ENCODE assay signal across 14 cellular contexts in the genomic region with DNA sequence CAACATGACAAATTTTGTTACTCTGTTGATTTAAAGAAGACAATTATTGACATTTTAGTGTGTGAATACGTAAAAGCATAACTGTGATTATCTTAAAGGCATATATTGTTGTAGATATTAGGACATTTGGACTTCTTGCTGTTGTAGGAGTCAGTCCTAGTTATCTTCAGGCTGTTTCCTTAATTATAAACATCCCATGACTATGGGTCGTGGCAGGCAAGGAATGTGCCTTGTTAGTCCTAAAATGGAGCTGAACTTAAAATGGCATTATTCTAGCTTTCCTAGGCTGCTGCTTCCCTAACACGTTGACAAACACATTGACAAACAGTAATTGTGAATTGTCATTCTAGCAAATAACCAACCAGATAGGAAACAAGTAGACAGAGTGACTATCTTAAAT. TPM values are rescaled to one million over a fixed set of nuclear protein-coding genes. Genes with fewer than 3 reads are reported as not detected.
A peak's percentile ranks its signal among the peaks of the same experiment; 100 is the strongest.
DNase-seq lines count a peak whose midpoint lies in the region; ATAC-seq and TF ChIP-seq lines count a peak whose summit lies in the region.
"Had no signal": no experiment of that assay in that cellular context is flagged by ENCODE, and none has a peak within 500 bp of the region (broad histone marks: within the 10 kb centered on the region; RNA-seq: fewer than 3 reads in every experiment).

No MANE protein-coding gene starts in this region.

- DNase-seq in CD4-positive, alpha-beta memory T cell = no peak
- DNase-seq in IMR-90 (peak; percentile 64), G401 (ENCODE audit: low spot score) (no peak), NOMO-1 treated with dmso at 0.1 percent for 144 hours (lab: John Stamatoyannopoulos, UW; ENCODE audit: unreplicated experiment) (no peak), DMS79 treated with DMSO at 0.1 percent for 48 hours (lab: John Stamatoyannopoulos, UW) (no peak)
- DNase-seq in activated naive CD8-positive, alpha-beta T cell treated with anti-CD3 and anti-CD28 coated beads, Interleukin-2, amount 50 U/mL, for 24 hours = no peak
- DNase-seq in naive thymus-derived CD8-positive, alpha-beta T cell = no peak
- DNase-seq: heart left ventricle, left ventricle myocardium inferior, NCI-H1417 treated with DMSO at 0.1 percent for 48 hours, NCI-H526 treated with DMSO at 0.1 percent for 48 hours had no signal

- dilution Hi-C loops in IMR-90 (cut with HindIII; ENCODE audit: low sequenced_read_pairs, unreplicated experiment) = no loop called here

- no peak overlapping the region for H4K5ac ChIP-seq in IMR-90 (ENCODE audit: low read depth, low read length)

- no TSS peak for BruUV-seq in IMR-90 (replicated peaks; lab: Mats Ljungman, UMichigan)

- H3K9me3 Mint-ChIP-seq in CD4-positive, alpha-beta memory T cell = peaks cover 0 to 17% (median 0%) of the 10 kb centered on the region in 8 donors
- no peaks in the 10 kb centered on the region for H3K9me3 Mint-ChIP-seq in activated naive CD8-positive, alpha-beta T cell treated with anti-CD3 and anti-CD28 coated beads, Interleukin-2, amount 50 U/mL, for 24 hours
- peaks cover 0 to 7% (median 0%) of the 10 kb centered on the region in 9 donors for H3K9me3 Mint-ChIP-seq in naive thymus-derived CD8-positive, alpha-beta T cell

- CTCF ChIA-PET in CD4-positive, alpha-beta memory T cell (lab: Charles Lee; ENCODE audit: partially characterized antibody) = interaction anchor here (0.7 to 3.9 kb wide), 7 partner anchors 9 to 497 kb away, joined by 3 to 35 read pairs (median 6); partner anchors contain the start of genes CD247, CREG1 and POU2F1
- CTCF ChIA-PET in IMR-90 (lab: Yijun Ruan, JAX) = interaction anchor here (1.4 to 1.6 kb wide), 2 partner anchors 80 to 86 kb away, joined by 3 to 6 read pairs; no protein-coding TSS in a partner anchor

- H3K27me3 ChIP-seq in CD4-positive, alpha-beta memory T cell (ENCODE audit: insufficient read depth, low read length) = no peaks in the 10 kb centered on the region
- no peaks in the 10 kb centered on the region; the same call in 1 of the 2 replicates for H3K27me3 ChIP-seq in IMR-90 (ENCODE audit: control insufficient read depth, insufficient read depth, low read length)
- H3K27me3 ChIP-seq: ascending aorta, heart left ventricle had no signal

- peaks cover under 1% of the 10 kb centered on the region; the same call in 1 of the 2 replicates for H4K20me1 ChIP-seq in IMR-90 (ENCODE audit: insufficient read depth, low read length)

- H3K4me1 ChIP-seq in CD4-positive, alpha-beta memory T cell (ENCODE audit: insufficient read depth, low read length) = peaks cover 40% of the 10 kb centered on the region
- peaks cover 2% of the 10 kb centered on the region; the same call in 1 of the 2 replicates for H3K4me1 ChIP-seq in IMR-90 (ENCODE audit: control insufficient read depth, insufficient read depth, low read length)

- peak overlapping the region; percentile 35; the same call in 1 of the 2 replicates for H2BK20ac ChIP-seq in IMR-90 (ENCODE audit: low read depth, low read length)

- intact Hi-C loops in CD4-positive, alpha-beta memory T cell (cut with micrococcal nuclease) = loop anchor here (2.0 to 10.0 kb wide), 3 partner anchors 367 to 1647 kb away; partner anchors contain the start of genes BLZF1, NME7 and POGK
- intact Hi-C loops in IMR-90 (cut with micrococcal nuclease) = loop anchor here (5.0 kb wide), 1 partner anchor 460 kb away; the partner anchor contains the start of gene TIPRL

- no peak for TF ChIP-seq POLR2A in IMR-90 (IDR thresholded peaks at IDR 0.05; ENCODE audit: low read depth, low read length)

- peak overlapping the region; percentile 10; the same call in 1 of the 3 replicates for H2BK15ac ChIP-seq in IMR-90 (ENCODE audit: low read depth, low read length)

- H3K9me1 ChIP-seq in IMR-90 (ENCODE audit: insufficient read depth, low read length) = 0 out of 2 replicates have a peak, but pooled peaks cover 3% of the 10 kb centered on the region

- H3K14ac ChIP-seq in IMR-90 (replicated peaks; ENCODE audit: low read depth, low read length) = no peak overlapping the region

- H3K79me1 ChIP-seq in IMR-90 (ENCODE audit: low read depth in 1 of 2, low read length in 2 of 2) = peaks cover 0 to 9% of the 10 kb centered on the region in 2 experiments; a peak in 2 of 4 replicates

- H3K4me3 ChIP-seq in CD4-positive, alpha-beta memory T cell (ENCODE audit: low read length in 2 of 2) = no peak overlapping the region
- H3K4me3 ChIP-seq in IMR-90 (ENCODE audit: insufficient read depth, low read depth, low read length) = no peak overlapping the region

- peak overlapping the region; percentile 5; the same call in 1 of the 2 replicates for H3K18ac ChIP-seq in IMR-90 (ENCODE audit: low read depth, low read length)

- H3K9me3 ChIP-seq in CD4-positive, alpha-beta memory T cell (ENCODE audit: control insufficient read depth in 1 of 2, low read length in 2 of 2) = no peaks in the 10 kb centered on the region
- H3K9me3 ChIP-seq in IMR-90 (ENCODE audit: control insufficient read depth, insufficient read depth, low read length) = no peaks in the 10 kb centered on the region
- H3K9me3 ChIP-seq: ascending aorta, HAP-1, heart left ventricle, left ventricle myocardium inferior had no signal

- H3K9ac ChIP-seq in IMR-90 (ENCODE audit: low read depth, low read length) = no peak overlapping the region

- peaks cover 26 to 64% (median 47%) of the 10 kb centered on the region in 4 donors for H3K4me1 Mint-ChIP-seq in CD4-positive, alpha-beta memory T cell
- peaks cover 58% of the 10 kb centered on the region for H3K4me1 Mint-ChIP-seq in activated naive CD8-positive, alpha-beta T cell treated with anti-CD3 and anti-CD28 coated beads, Interleukin-2, amount 50 U/mL, for 24 hours
- H3K4me1 Mint-ChIP-seq in naive thymus-derived CD8-positive, alpha-beta T cell = peaks cover 32 to 52% (median 50%) of the 10 kb centered on the region in 4 donors

- H3K27ac Mint-ChIP-seq in CD4-positive, alpha-beta memory T cell = peak overlapping the region in 6 of 7 donors; percentile 39 to 99 (median 76)
- peak overlapping the region; percentile 64 for H3K27ac Mint-ChIP-seq in activated naive CD8-positive, alpha-beta T cell treated with anti-CD3 and anti-CD28 coated beads, Interleukin-2, amount 50 U/mL, for 24 hours
- peak overlapping the region in 1 of 10 donors; percentile 47 for H3K27ac Mint-ChIP-seq in naive thymus-derived CD8-positive, alpha-beta T cell

- POLR2A ChIA-PET in CD4-positive, alpha-beta memory T cell (lab: Charles Lee; ENCODE audit: partially characterized antibody) = interaction anchor here (1.1 to 2.4 kb wide), 4 partner anchors 80 to 497 kb away, joined by 3 to 7 read pairs (median 4); partner anchors contain the start of genes DCAF6, MPC2 and POU2F1
- POLR2A ChIA-PET in IMR-90 (lab: Charles Lee; ENCODE audit: unreplicated experiment) = no interaction called here
- POLR2A ChIA-PET in naive thymus-derived CD8-positive, alpha-beta T cell (lab: Charles Lee) = interaction anchor here (0.7 kb wide), 1 partner anchor 625 kb away, joined by 3 read pairs; no protein-coding TSS in a partner anchor

- no peak overlapping the region for H4K91ac ChIP-seq in IMR-90 (ENCODE audit: insufficient read depth, low read depth, low read length)

- no peak overlapping the region; the same call in 1 of the 2 replicates for H3K4me2 ChIP-seq in IMR-90 (ENCODE audit: low read depth, low read length)

- peak overlapping the region; percentile 33 to 98 (median 83) for H3K4me3 Mint-ChIP-seq in CD4-positive, alpha-beta memory T cell
- peak overlapping the region; percentile 93 for H3K4me3 Mint-ChIP-seq in activated naive CD8-positive, alpha-beta T cell treated with anti-CD3 and anti-CD28 coated beads, Interleukin-2, amount 50 U/mL, for 24 hours
- H3K4me3 Mint-ChIP-seq in naive thymus-derived CD8-positive, alpha-beta T cell = peak overlapping the region; percentile 31 to 97 (median 92)

- no peak for ATAC-seq in IMR-90 (ENCODE audit: low read depth)
- ATAC-seq in activated naive CD8-positive, alpha-beta T cell treated with anti-CD3 and anti-CD28 coated beads, Interleukin-2, amount 50 U/mL, for 24 hours = no peak
- no peak for ATAC-seq in naive thymus-derived CD8-positive, alpha-beta T cell
- ATAC-seq in GM18907 (IDR thresholded peaks at IDR 0.05; ENCODE audit: unreplicated experiment) = no peak
- ATAC-seq: heart left ventricle had no signal

- H3K36me3 ChIP-seq in CD4-positive, alpha-beta memory T cell (ENCODE audit: insufficient read depth, low read length) = no peaks in the 10 kb centered on the region
- no peaks in the 10 kb centered on the region for H3K36me3 ChIP-seq in IMR-90 (ENCODE audit: control insufficient read depth, insufficient read depth, low read length)
- H3K36me3 ChIP-seq: ascending aorta, HAP-1, heart left ventricle, left ventricle myocardium inferior had no signal

- H4K8ac ChIP-seq in IMR-90 (ENCODE audit: low read depth in 2 of 2, low read length in 2 of 2) = peak overlapping the region in 1 of 2 experiments; percentile 23; a peak in 1 of 4 replicates

- H3K27me3 Mint-ChIP-seq in CD4-positive, alpha-beta memory T cell = peaks cover 4 to 12% of the 10 kb centered on the region in 2 donors
- H3K27me3 Mint-ChIP-seq in activated naive CD8-positive, alpha-beta T cell treated with anti-CD3 and anti-CD28 coated beads, Interleukin-2, amount 50 U/mL, for 24 hours = peaks cover 11% of the 10 kb centered on the region
- H3K27me3 Mint-ChIP-seq in naive thymus-derived CD8-positive, alpha-beta T cell = peaks cover 0 to 9% (median 0%) of the 10 kb centered on the region in 5 donors

- H2AK9ac ChIP-seq in IMR-90 (replicated peaks; ENCODE audit: low read depth, low read length, poor library complexity) = no peak overlapping the region

- no peak for TF ChIP-seq RAD21 in IMR-90 (IDR thresholded peaks at IDR 0.05; ENCODE audit: low read length)

- peak overlapping the region; percentile 67; the same call in 1 of the 2 replicates for H2BK120ac ChIP-seq in IMR-90 (ENCODE audit: low read depth, low read length)

- TF ChIP-seq CTCF in IMR-90 (conservative IDR thresholded peaks at IDR 0.05; ENCODE audit: low read depth, low read length) = no peak

- no peak overlapping the region for H2AFZ ChIP-seq in IMR-90 (replicated peaks; ENCODE audit: low read length, poor library complexity)

- H3K23ac ChIP-seq in IMR-90 (ENCODE audit: low read depth, low read length) = no peak overlapping the region; the same call in 1 of the 2 replicates

- peaks cover 0 to 20% of the 10 kb centered on the region in 2 donors for H3K36me3 Mint-ChIP-seq in CD4-positive, alpha-beta memory T cell
- peaks cover 8% of the 10 kb centered on the region for H3K36me3 Mint-ChIP-seq in activated naive CD8-positive, alpha-beta T cell treated with anti-CD3 and anti-CD28 coated beads, Interleukin-2, amount 50 U/mL, for 24 hours (ENCODE audit: low read depth)
- peaks cover 0 to 3% (median 3%) of the 10 kb centered on the region in 3 donors for H3K36me3 Mint-ChIP-seq in naive thymus-derived CD8-positive, alpha-beta T cell

- in situ Hi-C loops in IMR-90 (cut with MboI; ENCODE audit: low sequenced_read_pairs) = loop anchor here (10.0 kb wide), 1 partner anchor 367 kb away; no protein-coding TSS in a partner anchor
- in situ Hi-C loops in G401 (cut with HindIII; ENCODE audit: low sequenced_read_pairs) = no loop called here

- H3K4ac ChIP-seq in IMR-90 (ENCODE audit: low read depth, low read length) = peak overlapping the region; percentile 23; the same call in 1 of the 2 replicates

- H3K27ac ChIP-seq in CD4-positive, alpha-beta memory T cell (ENCODE audit: low read depth, low read length) = no peak overlapping the region
- H3K27ac ChIP-seq in IMR-90 (ENCODE audit: insufficient read depth, low read length) = no peak overlapping the region
- H3K27ac ChIP-seq: ascending aorta, heart left ventricle, left ventricle myocardium inferior had no signal

- WGBS in IMR-90 (ENCODE audit: extremely low coverage in 2 of 2, insufficient read length in 1 of 2), 2 experiments = no CpG with 5 or more reads among the region's 3 CpGs

- H2AK5ac ChIP-seq in IMR-90 (ENCODE audit: low read depth, low read length) = no peak overlapping the region

- no peak overlapping the region for H3K56ac ChIP-seq in IMR-90 (ENCODE audit: extremely low read depth, insufficient read depth, low read length)

- H2BK5ac ChIP-seq in IMR-90 (ENCODE audit: low read depth, low read length, poor library complexity, severe bottlenecking) = peak overlapping the region; percentile 81

RNA-seq across cellular contexts. Expression of gene MPZL1, which starts 4.4 kb away (rescaled TPM):
- 1 to 10 TPM; 5.4 to 7.2 TPM for total RNA-seq in CD4-positive, alpha-beta memory T cell
- 10 to 100 TPM in 1 of 2 donors, 1 to 10 TPM in 1; 8.6 to 15.8 TPM for polyA plus RNA-seq in CD4-positive, alpha-beta memory T cell
- total RNA-seq in IMR-90 (2012; rRNA removed) = 81.7 and 87.3 TPM in 2 replicates
- polyA plus RNA-seq in IMR-90 (2012; rRNA removed) = 48.0 and 55.3 TPM in 2 replicates
- polyA plus RNA-seq in IMR-90 (2012; cell fraction: cytosol; rRNA removed) = 28.8 and 39.7 TPM in 2 replicates
- polyA plus RNA-seq in IMR-90 (2012; cell fraction: nucleus; rRNA removed; ENCODE audit: low replicate concordance) = 22.6 and 65.6 TPM in 2 replicates
- total RNA-seq in naive thymus-derived CD8-positive, alpha-beta T cell = 1 to 10 TPM; 6.9 to 8.3 TPM
- polyA plus RNA-seq in naive thymus-derived CD8-positive, alpha-beta T cell = 1 to 10 TPM; 7.9 to 8.9 (median 8.2) TPM
- total RNA-seq in G401 (2014; rRNA removed; shearing (Covaris generic)) = 94.8 and 155 TPM in 2 replicates
